ENCODE assay signal across 14 cellular contexts in genomic region chr1:5640845-5641244, GRCh38.
DNase-seq lines count a peak whose midpoint lies in the region; ATAC-seq and TF ChIP-seq lines count a peak whose summit lies in the region.
"Had no signal": no experiment of that assay in that cellular context is flagged by ENCODE, and none has a peak within 500 bp of the region (broad histone marks: within the 10 kb centered on the region; RNA-seq: fewer than 3 reads in every experiment).

No MANE protein-coding gene starts in this region.

- no peak for DNase-seq in activated naive CD4-positive, alpha-beta T cell treated with anti-CD3 and anti-CD28 coated beads for 36 hours
- peak; percentile 64 for DNase-seq in Jurkat, Clone E6-1 (ENCODE audit: low read depth, low spot score)
- DNase-seq in mammary epithelial cell (no peak), sciatic nerve (ENCODE audit: low spot score) (peak; percentile 13), UCSD-AML1 (lab: John Stamatoyannopoulos, UW; ENCODE audit: unreplicated experiment) (no peak)
- no peak for DNase-seq in activated CD4-positive, alpha-beta T cell treated with anti-CD3 and anti-CD28 coated beads for 4 hours
- DNase-seq: activated CD4-positive, alpha-beta T cell treated with anti-CD3 and anti-CD28 coated beads for 36 hours; amygdala; DMS53; NCI-H345 had no signal

- peak; percentile 5 to 26 for TF ChIP-seq CTCF in mammary epithelial cell (conservative IDR thresholded peaks at IDR 0.05 in 1 of 2, IDR thresholded peaks at IDR 0.05 in 1 of 2; ENCODE audit: extremely low read depth in 1 of 2, insufficient read depth in 1 of 2, low read depth in 1 of 2, low read length in 2 of 2)

- H4K20me1 ChIP-seq in mammary epithelial cell (ENCODE audit: insufficient read depth, low read length): no peaks in the 10 kb centered on the region

- H3K4me2 ChIP-seq in mammary epithelial cell (ENCODE audit: insufficient read depth, low read depth, low read length): no peak overlapping the region

- CTCF ChIA-PET in activated naive CD4-positive, alpha-beta T cell treated with anti-CD3 and anti-CD28 coated beads for 36 hours (lab: Charles Lee): no interaction called here
- CTCF ChIA-PET in mammary epithelial cell (lab: Charles Lee; ENCODE audit: low non-redundant PET): no interaction called here

- no peaks in the 10 kb centered on the region for H3K79me2 ChIP-seq in mammary epithelial cell (ENCODE audit: insufficient read depth, low read length)

- no peak overlapping the region for H3K4me3 ChIP-seq in Jurkat, Clone E6-1 (ENCODE audit: low read length)
- H3K4me3 ChIP-seq in mammary epithelial cell (replicated peaks in 1 of 3; ENCODE audit: insufficient read depth in 1 of 3, low read depth in 2 of 3, low read length in 3 of 3): no peak overlapping the region

- no peaks in the 10 kb centered on the region for H3K36me3 Mint-ChIP-seq in activated naive CD4-positive, alpha-beta T cell treated with anti-CD3 and anti-CD28 coated beads, Interleukin-2, amount 50 U/mL, for 24 hours
- H3K36me3 Mint-ChIP-seq in activated naive CD4-positive, alpha-beta T cell treated with anti-CD3 and anti-CD28 coated beads for 36 hours (ENCODE audit: low read depth): no peaks in the 10 kb centered on the region

- no peaks in the 10 kb centered on the region for H3K4me1 ChIP-seq in mammary epithelial cell (ENCODE audit: insufficient read depth, low read length)

- WGBS in mammary epithelial cell (ENCODE audit: low coverage, missing lambda C conversion rate): 56% methylated on average over 5 of the region's 6 CpGs

- no TSS peak for BruUV-seq in mammary epithelial cell (replicated peaks; lab: Mats Ljungman, UMichigan)

- H3K27ac ChIP-seq in mammary epithelial cell (ENCODE audit: insufficient read depth, low read depth, low read length): no peak overlapping the region

- no peaks in the 10 kb centered on the region for H3K36me3 ChIP-seq in mammary epithelial cell (ENCODE audit: insufficient read depth, low read length)

- no peak overlapping the region for H3K9ac ChIP-seq in mammary epithelial cell (ENCODE audit: insufficient read depth, low read length)

- no peak overlapping the region for H3K4me3 Mint-ChIP-seq in activated naive CD4-positive, alpha-beta T cell treated with anti-CD3 and anti-CD28 coated beads, Interleukin-2, amount 50 U/mL, for 24 hours
- H3K4me3 Mint-ChIP-seq in activated naive CD4-positive, alpha-beta T cell treated with anti-CD3 and anti-CD28 coated beads for 36 hours: no peak overlapping the region
- H3K4me3 Mint-ChIP-seq: activated CD4-positive, alpha-beta T cell treated with anti-CD3 and anti-CD28 coated beads for 36 hours; activated T-helper 1 cell treated with anti-CD3 and anti-CD28 coated beads, Interleukin-12 subunit alpha, Interleukin-12 subunit beta, Interleukin-2, Interleukin-4 antibody, amounts not matched to agents 30 ng/mL and 10 ng/mL and 1 ng/mL, durations not matched to agents 14 hours and 24 hours and 36 hours; T-helper 1 cell treated with Interleukin-12 subunit alpha and Interleukin-12 subunit beta and Interleukin-4 antibody, amounts not matched to agents 30 μg/mL and 1 μg/mL, for 36 hours had no signal

- no peaks in the 10 kb centered on the region for H3K4me1 Mint-ChIP-seq in activated naive CD4-positive, alpha-beta T cell treated with anti-CD3 and anti-CD28 coated beads, Interleukin-2, amount 50 U/mL, for 24 hours
- H3K4me1 Mint-ChIP-seq in activated naive CD4-positive, alpha-beta T cell treated with anti-CD3 and anti-CD28 coated beads for 36 hours (ENCODE audit: low read depth): no peaks in the 10 kb centered on the region
- H3K4me1 Mint-ChIP-seq: activated CD4-positive, alpha-beta T cell treated with anti-CD3 and anti-CD28 coated beads for 36 hours had no signal

- H3K9me3 ChIP-seq in mammary epithelial cell (replicated peaks; ENCODE audit: insufficient read depth, low read length): peaks cover 9% of the 10 kb centered on the region

- peak overlapping the region; percentile 32 for H3K27ac Mint-ChIP-seq in activated naive CD4-positive, alpha-beta T cell treated with anti-CD3 and anti-CD28 coated beads, Interleukin-2, amount 50 U/mL, for 24 hours
- no peak overlapping the region for H3K27ac Mint-ChIP-seq in activated naive CD4-positive, alpha-beta T cell treated with anti-CD3 and anti-CD28 coated beads for 36 hours
- H3K27ac Mint-ChIP-seq: activated CD4-positive, alpha-beta T cell treated with anti-CD3 and anti-CD28 coated beads for 36 hours; activated T-helper 1 cell treated with anti-CD3 and anti-CD28 coated beads, Interleukin-12 subunit alpha, Interleukin-12 subunit beta, Interleukin-2, Interleukin-4 antibody, amounts not matched to agents 30 ng/mL and 10 ng/mL and 1 ng/mL, durations not matched to agents 14 hours and 24 hours and 36 hours; T-helper 1 cell treated with Interleukin-12 subunit alpha and Interleukin-12 subunit beta and Interleukin-4 antibody, amounts not matched to agents 30 μg/mL and 1 μg/mL, for 36 hours had no signal

- intact Hi-C loops in activated naive CD4-positive, alpha-beta T cell treated with anti-CD3 and anti-CD28 coated beads for 36 hours (cut with micrococcal nuclease): no loop called here
- intact Hi-C loops in mammary epithelial cell (cut with micrococcal nuclease): loop anchor here (1.0 kb wide), 1 partner anchor 105 kb away; no protein-coding TSS in a partner anchor
- intact Hi-C loops in sciatic nerve (cut with DNase I): no loop called here

- H3K27me3 ChIP-seq in mammary epithelial cell (ENCODE audit: insufficient read depth, low read length): no peaks in the 10 kb centered on the region

- no peaks in the 10 kb centered on the region for H3K9me3 Mint-ChIP-seq in activated naive CD4-positive, alpha-beta T cell treated with anti-CD3 and anti-CD28 coated beads, Interleukin-2, amount 50 U/mL, for 24 hours
- H3K9me3 Mint-ChIP-seq in activated naive CD4-positive, alpha-beta T cell treated with anti-CD3 and anti-CD28 coated beads for 36 hours: peaks cover 2% of the 10 kb centered on the region

- H2AFZ ChIP-seq in mammary epithelial cell (ENCODE audit: low read depth, low read length): no peak overlapping the region

- no peak for ATAC-seq in sciatic nerve
- no peak for ATAC-seq in HG03342 (IDR thresholded peaks at IDR 0.05; ENCODE audit: unreplicated experiment)
- ATAC-seq: activated CD4-positive, alpha-beta T cell treated with anti-CD3 and anti-CD28 coated beads for 36 hours had no signal

- dilution Hi-C loops in mammary epithelial cell (cut with HindIII; ENCODE audit: low sequenced_read_pairs): no loop called here

- in situ Hi-C loops in mammary epithelial cell (cut with MboI; ENCODE audit: low sequenced_read_pairs in 2 of 2): no loop called here

- H3K27me3 Mint-ChIP-seq in activated naive CD4-positive, alpha-beta T cell treated with anti-CD3 and anti-CD28 coated beads, Interleukin-2, amount 50 U/mL, for 24 hours: peaks cover 23% of the 10 kb centered on the region
- H3K27me3 Mint-ChIP-seq in activated naive CD4-positive, alpha-beta T cell treated with anti-CD3 and anti-CD28 coated beads for 36 hours (ENCODE audit: low read depth): peaks cover 24% of the 10 kb centered on the region

Comparison
In these comparisons a context has a peak if more than half of its experiments do, and no peak if none do; other contexts are left out.
1. DNase-seq: peak in Jurkat, Clone E6-1 (single experiment) and sciatic nerve (single experiment); none in activated naive CD4-positive, alpha-beta T cell treated with anti-CD3 and anti-CD28 coated beads for 36 hours (single experiment), mammary epithelial cell (single experiment), activated CD4-positive, alpha-beta T cell treated with anti-CD3 and anti-CD28 coated beads for 4 hours (0 of 2) and UCSD-AML1 (single experiment).